ENCODE assay signal across 37 cellular contexts in genomic region chr4:15600176-15600575, GRCh38.
"Had no signal": no experiment of that assay in that cellular context is flagged by ENCODE, and none has a peak within 500 bp of the region (broad histone marks: within the 10 kb centered on the region; RNA-seq: fewer than 3 reads in every experiment).

No MANE protein-coding gene starts in this region.

- H3K9me3 Mint-ChIP-seq: activated B cell treated with CpG ODN at 0.5 μM for 24 hours; activated CD4-positive, alpha-beta memory T cell treated with anti-CD3 and anti-CD28 coated beads for 36 hours; activated naive CD4-positive, alpha-beta T cell treated with anti-CD3 and anti-CD28 coated beads, Interleukin-2, amount 10 ng/mL, durations not matched to agents 7 days and 5 days; activated naive CD4-positive, alpha-beta T cell treated with anti-CD3 and anti-CD28 coated beads, Interleukin-2, amount 50 U/mL, for 72 hours; activated naive CD8-positive, alpha-beta T cell treated with anti-CD3 and anti-CD28 coated beads, Interleukin-2, amount 10 ng/mL, durations not matched to agents 7 days and 5 days; activated T-helper 1 cell treated with anti-CD3 and anti-CD28 coated beads, Interleukin-12 subunit alpha, Interleukin-12 subunit beta, Interleukin-2, Interleukin-4 antibody, amounts not matched to agents 30 ng/mL and 10 ng/mL and 1 ng/mL, durations not matched to agents 14 hours and 24 hours and 36 hours; activated T-helper 2 cell treated with anti-CD3 and anti-CD28 coated beads, Interferon-gamma antibody, Interleukin-2, Interleukin-4, amounts not matched to agents 10 μg/mL and 5 μg/mL and 100 μg/mL, durations not matched to agents 14 hours and 24 hours and 36 hours; T-cell; T-helper 2 cell treated with Interferon-gamma antibody and Interleukin-4, amounts not matched to agents 5 μg/mL and 100 μg/mL, for 36 hours had no signal

- H3K27ac Mint-ChIP-seq: activated B cell treated with CpG ODN at 0.5 μM for 24 hours; activated CD4-positive, alpha-beta memory T cell treated with anti-CD3 and anti-CD28 coated beads for 36 hours; activated CD8-positive, alpha-beta memory T cell treated with anti-CD3 and anti-CD28 coated beads, Interleukin-2, amount 10 ng/mL, durations not matched to agents 7 days and 5 days; activated CD8-positive, alpha-beta T cell treated with anti-CD3 and anti-CD28 coated beads, Interleukin-2, amount 10 ng/mL, durations not matched to agents 7 days and 5 days; activated naive CD4-positive, alpha-beta T cell treated with anti-CD3 and anti-CD28 coated beads, Interleukin-2, amount 10 ng/mL, durations not matched to agents 7 days and 5 days; activated naive CD8-positive, alpha-beta T cell treated with anti-CD3 and anti-CD28 coated beads, Interleukin-2, amount 10 ng/mL, durations not matched to agents 7 days and 5 days; activated T-helper 1 cell treated with anti-CD3 and anti-CD28 coated beads, Interleukin-12 subunit alpha, Interleukin-12 subunit beta, Interleukin-2, Interleukin-4 antibody, amounts not matched to agents 30 ng/mL and 10 ng/mL and 1 ng/mL, durations not matched to agents 14 hours and 24 hours and 36 hours; activated T-helper 2 cell treated with anti-CD3 and anti-CD28 coated beads, Interferon-gamma antibody, Interleukin-2, Interleukin-4, amounts not matched to agents 10 μg/mL and 5 μg/mL and 100 μg/mL, durations not matched to agents 14 hours and 24 hours and 36 hours; T-cell; T-helper 17 cell; T-helper 2 cell treated with Interferon-gamma antibody and Interleukin-4, amounts not matched to agents 5 μg/mL and 100 μg/mL, for 36 hours had no signal

- H3K36me3 ChIP-seq: colonic mucosa had no signal

- H3K4me1 Mint-ChIP-seq: activated CD8-positive, alpha-beta memory T cell treated with anti-CD3 and anti-CD28 coated beads, Interleukin-2, amount 10 ng/mL, durations not matched to agents 7 days and 5 days; activated naive CD4-positive, alpha-beta T cell treated with anti-CD3 and anti-CD28 coated beads, Interleukin-2, amount 10 ng/mL, durations not matched to agents 7 days and 5 days; activated naive CD8-positive, alpha-beta T cell treated with anti-CD3 and anti-CD28 coated beads, Interleukin-2, amount 10 ng/mL, durations not matched to agents 7 days and 5 days; T-cell had no signal

- H3K4me3 ChIP-seq: colonic mucosa, esophagus squamous epithelium, heart left ventricle had no signal

- H3K4me3 Mint-ChIP-seq: activated B cell treated with CpG ODN at 0.5 μM for 24 hours; activated CD4-positive, alpha-beta memory T cell treated with anti-CD3 and anti-CD28 coated beads for 36 hours; activated CD8-positive, alpha-beta memory T cell treated with anti-CD3 and anti-CD28 coated beads, Interleukin-2, amount 10 ng/mL, durations not matched to agents 7 days and 5 days; activated CD8-positive, alpha-beta T cell treated with anti-CD3 and anti-CD28 coated beads, Interleukin-2, amount 10 ng/mL, durations not matched to agents 7 days and 5 days; activated naive CD4-positive, alpha-beta T cell treated with anti-CD3 and anti-CD28 coated beads, Interleukin-2, amount 10 ng/mL, durations not matched to agents 7 days and 5 days; activated naive CD8-positive, alpha-beta T cell treated with anti-CD3 and anti-CD28 coated beads, Interleukin-2, amount 10 ng/mL, durations not matched to agents 7 days and 5 days; activated T-helper 1 cell treated with anti-CD3 and anti-CD28 coated beads, Interleukin-12 subunit alpha, Interleukin-12 subunit beta, Interleukin-2, Interleukin-4 antibody, amounts not matched to agents 30 ng/mL and 10 ng/mL and 1 ng/mL, durations not matched to agents 14 hours and 24 hours and 36 hours; T-cell; T-helper 17 cell; T-helper 2 cell treated with Interferon-gamma antibody and Interleukin-4, amounts not matched to agents 5 μg/mL and 100 μg/mL, for 36 hours had no signal

- ATAC-seq: activated CD4-positive, CD25-positive, alpha-beta regulatory T cell treated with anti-CD3 and anti-CD28 coated beads, Interleukin-2, amount 50 U/mL, for 24 hours; activated CD8-positive, alpha-beta memory T cell treated with anti-CD3 and anti-CD28 coated beads, Interleukin-2, amount 10 ng/mL, durations not matched to agents 7 days and 5 days; activated CD8-positive, alpha-beta T cell treated with anti-CD3 and anti-CD28 coated beads, Interleukin-2, amount 10 ng/mL, durations not matched to agents 7 days and 5 days; activated naive CD4-positive, alpha-beta T cell treated with anti-CD3 and anti-CD28 coated beads, Interleukin-2, amount 50 U/mL, for 72 hours; heart left ventricle; T-cell; T-helper 17 cell had no signal

- H3K27ac ChIP-seq: brain microvascular endothelial cell, colonic mucosa, epithelial cell of prostate, esophagus squamous epithelium, WERI-Rb-1 had no signal

- DNase-seq: activated B cell treated with CpG ODN at 0.5 μM for 24 hours; activated CD4-positive, alpha-beta memory T cell treated with anti-CD3 and anti-CD28 coated beads for 36 hours; activated CD4-positive, alpha-beta T cell treated with anti-CD3 and anti-CD28 coated beads for 48 hours; activated CD8-positive, alpha-beta memory T cell treated with anti-CD3 and anti-CD28 coated beads, Interleukin-2, amount 10 ng/mL, durations not matched to agents 7 days and 5 days; activated CD8-positive, alpha-beta memory T cell treated with anti-CD3 and anti-CD28 coated beads, Interleukin-2, amount 50 U/mL, for 4 hours; activated CD8-positive, alpha-beta T cell treated with anti-CD3 and anti-CD28 coated beads, Interleukin-2, amount 10 ng/mL, durations not matched to agents 7 days and 5 days; activated effector memory CD4-positive, alpha-beta T cell treated with anti-CD3 and anti-CD28 coated beads, Interleukin-2, amount 50 U/mL, for 16 hours; activated naive CD4-positive, alpha-beta T cell; activated naive CD4-positive, alpha-beta T cell treated with anti-CD3 and anti-CD28 coated beads, Interleukin-2, amount 10 ng/mL, durations not matched to agents 7 days and 5 days; activated naive CD8-positive, alpha-beta T cell treated with anti-CD3 and anti-CD28 coated beads, Interleukin-2, amount 10 ng/mL, durations not matched to agents 7 days and 5 days; activated T-cell treated with anti-CD3 and anti-CD28 coated beads, Interleukin-2, amount 50 U/mL, for 1 hour; activated T-cell treated with anti-CD3 and anti-CD28 coated beads, Interleukin-2, amount 50 U/mL, for 48 hours; amniotic stem cell; anterior cingulate cortex; brain microvascular endothelial cell; caudate nucleus; colonic mucosa; effector CD8-positive, alpha-beta T cell; esophagus squamous epithelium; foreskin fibroblast; glutamatergic neuron; heart left ventricle; SW 1271; T-cell; T-helper 17 cell; T1000; WERI-Rb-1 had no signal

- FAIRE-seq: astrocyte, endometrium, endothelial cell of umbilical vein, frontal cortex had no signal

- H3K9me3 ChIP-seq: colonic mucosa, esophagus squamous epithelium had no signal

- H3K4me1 ChIP-seq: colonic mucosa, esophagus squamous epithelium had no signal

- H3K27me3 Mint-ChIP-seq: activated B cell treated with CpG ODN at 0.5 μM for 24 hours; activated CD4-positive, alpha-beta memory T cell treated with anti-CD3 and anti-CD28 coated beads for 36 hours; activated CD8-positive, alpha-beta memory T cell treated with anti-CD3 and anti-CD28 coated beads, Interleukin-2, amount 10 ng/mL, durations not matched to agents 7 days and 5 days; activated naive CD4-positive, alpha-beta T cell treated with anti-CD3 and anti-CD28 coated beads, Interleukin-2, amount 10 ng/mL, durations not matched to agents 7 days and 5 days; activated naive CD8-positive, alpha-beta T cell treated with anti-CD3 and anti-CD28 coated beads, Interleukin-2, amount 10 ng/mL, durations not matched to agents 7 days and 5 days; T-cell; T-helper 17 cell had no signal

- H3K27me3 ChIP-seq: brain microvascular endothelial cell, colonic mucosa, esophagus squamous epithelium, heart left ventricle had no signal
